Comparison of ENCODE assay signal across 18 cellular contexts in genomic region chr9:21592063-21592338, GRCh38.
DNase-seq lines count a peak whose midpoint lies in the region; ATAC-seq, FAIRE-seq and TF ChIP-seq lines count a peak whose summit lies in the region.
"Had no signal": no experiment of that assay in that cellular context is flagged by ENCODE, and none has a peak within 500 bp of the region (broad histone marks: within the 10 kb centered on the region; RNA-seq: fewer than 3 reads in every experiment).

No MANE protein-coding gene starts in this region.

- peaks cover 34% of the 10 kb centered on the region for H3K4me1 Mint-ChIP-seq in activated naive CD8-positive, alpha-beta T cell (ENCODE audit: low read depth)
- H3K4me1 Mint-ChIP-seq in activated naive CD8-positive, alpha-beta T cell treated with anti-CD3 and anti-CD28 coated beads for 36 hours: peaks cover 19% of the 10 kb centered on the region

- peak; percentile 33 for ATAC-seq in foreskin keratinocyte
- ATAC-seq in HG02970 (IDR thresholded peaks at IDR 0.05; ENCODE audit: low FRiP score, unreplicated experiment): no peak
- no peak for ATAC-seq in HG03439 (IDR thresholded peaks at IDR 0.05; ENCODE audit: unreplicated experiment)
- no peak for ATAC-seq in HG03432 (IDR thresholded peaks at IDR 0.05; ENCODE audit: unreplicated experiment)

- H3K27ac ChIP-seq in SJSA1: peak overlapping the region; percentile 93
- H3K27ac ChIP-seq in foreskin keratinocyte: peak overlapping the region; percentile 57
- no peak overlapping the region for H3K27ac ChIP-seq in kidney (ENCODE audit: low read depth in 2 of 2, low read length in 2 of 2)
- H3K27ac ChIP-seq: coronary artery, pancreas, upper lobe of left lung had no signal

- no peak overlapping the region for H3K9ac ChIP-seq in kidney (ENCODE audit: low read length in 2 of 2)

- TF ChIP-seq CTCF in foreskin keratinocyte (conservative IDR thresholded peaks at IDR 0.05) (no peak), kidney (IDR thresholded peaks at IDR 0.05; ENCODE audit: borderline replicate concordance, extremely low read depth, insufficient read depth) (no peak)

- H3K27me3 ChIP-seq in SJSA1 (replicated peaks) (no peaks in the 10 kb centered on the region), foreskin keratinocyte (no peaks in the 10 kb centered on the region)
- H3K27me3 ChIP-seq: pancreas, upper lobe of left lung had no signal

- no peaks in the 10 kb centered on the region for H3K36me3 Mint-ChIP-seq in activated naive CD8-positive, alpha-beta T cell
- H3K36me3 Mint-ChIP-seq in activated naive CD8-positive, alpha-beta T cell treated with anti-CD3 and anti-CD28 coated beads for 36 hours: no peaks in the 10 kb centered on the region
- H3K36me3 Mint-ChIP-seq: mesothelial cell of epicardium had no signal

- DNase-seq in activated naive CD8-positive, alpha-beta T cell treated with anti-CD3 and anti-CD28 coated beads for 36 hours: no peak
- DNase-seq in SJSA1 (ENCODE audit: low read depth in 1 of 2, low spot score in 2 of 2): no peak
- DNase-seq in foreskin keratinocyte: no peak
- no peak for DNase-seq in kidney
- DNase-seq: activated CD4-positive, CD25-positive, alpha-beta regulatory T cell treated with anti-CD3 and anti-CD28 coated beads, Interleukin-2, amount 50 U/mL, for 72 hours; COR-L47; NCI-H146; NCI-H345; pancreas had no signal

- H3K9me3 Mint-ChIP-seq in activated naive CD8-positive, alpha-beta T cell (ENCODE audit: low read depth): no peaks in the 10 kb centered on the region
- no peaks in the 10 kb centered on the region for H3K9me3 Mint-ChIP-seq in activated naive CD8-positive, alpha-beta T cell treated with anti-CD3 and anti-CD28 coated beads for 36 hours
- H3K9me3 Mint-ChIP-seq: mesothelial cell of epicardium had no signal

- no peak overlapping the region for H3K4me3 ChIP-seq in SJSA1
- no peak overlapping the region for H3K4me3 ChIP-seq in kidney (ENCODE audit: low read length in 2 of 2)
- H3K4me3 ChIP-seq: coronary artery, pancreas, upper lobe of left lung had no signal

- no peak for FAIRE-seq in kidney (lab: Jason Lieb, UNC)
- FAIRE-seq: G401.6, pancreas, small intestine had no signal

- H3K4me1 ChIP-seq in SJSA1 (replicated peaks): peaks cover 16% of the 10 kb centered on the region
- peaks cover 26% of the 10 kb centered on the region for H3K4me1 ChIP-seq in foreskin keratinocyte
- H3K4me1 ChIP-seq in kidney (ENCODE audit: control insufficient read depth in 1 of 2, insufficient read depth in 1 of 2, low read depth in 1 of 2, low read length in 2 of 2): no peaks in the 10 kb centered on the region
- H3K4me1 ChIP-seq: pancreas, upper lobe of left lung had no signal

- H3K9me3 ChIP-seq in SJSA1 (replicated peaks) (no peaks in the 10 kb centered on the region), kidney (ENCODE audit: control insufficient read depth in 1 of 2, low read length in 2 of 2) (no peaks in the 10 kb centered on the region)
- H3K9me3 ChIP-seq: pancreas, upper lobe of left lung had no signal

- H3K27me3 Mint-ChIP-seq in activated naive CD8-positive, alpha-beta T cell: no peaks in the 10 kb centered on the region
- H3K27me3 Mint-ChIP-seq in activated naive CD8-positive, alpha-beta T cell treated with anti-CD3 and anti-CD28 coated beads for 36 hours: no peaks in the 10 kb centered on the region

- peak overlapping the region; percentile 66 for H3K27ac Mint-ChIP-seq in activated naive CD8-positive, alpha-beta T cell
- no peak overlapping the region for H3K27ac Mint-ChIP-seq in activated naive CD8-positive, alpha-beta T cell treated with anti-CD3 and anti-CD28 coated beads for 36 hours
- H3K27ac Mint-ChIP-seq: mesothelial cell of epicardium had no signal

- H3K4me3 Mint-ChIP-seq in activated naive CD8-positive, alpha-beta T cell: peak overlapping the region; percentile 36
- no peak overlapping the region for H3K4me3 Mint-ChIP-seq in activated naive CD8-positive, alpha-beta T cell treated with anti-CD3 and anti-CD28 coated beads for 36 hours
- H3K4me3 Mint-ChIP-seq: mesothelial cell of epicardium had no signal

- intact Hi-C loops in kidney (cut with DNase I): no loop called here

- no peaks in the 10 kb centered on the region for H3K36me3 ChIP-seq in SJSA1
- no peaks in the 10 kb centered on the region for H3K36me3 ChIP-seq in kidney (ENCODE audit: control insufficient read depth in 1 of 2, insufficient read depth in 2 of 2, low read length in 2 of 2)
- H3K36me3 ChIP-seq: pancreas, upper lobe of left lung had no signal

Comparison
In these comparisons a context has a peak if more than half of its experiments do, and no peak if none do; other contexts are left out.
1. H3K27ac ChIP-seq: peak in SJSA1 (single experiment) and foreskin keratinocyte (single experiment); none in kidney (0 of 2).